Comparison of ENCODE assay signal across 24 cellular contexts in genomic region chr20:54113553-54113952, GRCh38. TPM values are rescaled to one million over a fixed set of nuclear protein-coding genes. Genes with fewer than 3 reads are reported as not detected.
"Had no signal": no experiment of that assay in that cellular context is flagged by ENCODE, and none has a peak within 500 bp of the region (broad histone marks: within the 10 kb centered on the region; RNA-seq: fewer than 3 reads in every experiment).

No MANE protein-coding gene starts in this region.

- H3K4me1 ChIP-seq: esophagus muscularis mucosa, left ventricle myocardium inferior, tibial artery had no signal

- H3K4me3 Mint-ChIP-seq: activated CD8-positive, alpha-beta T cell treated with anti-CD3 and anti-CD28 coated beads for 36 hours; activated T-cell treated with anti-CD3 and anti-CD28 coated beads, Interleukin-2, amount 50 U/mL, for 4 hours; central memory CD8-positive, alpha-beta T cell; endodermal cell; nephron progenitor cell; T-cell had no signal

- H3K9me3 ChIP-seq: esophagus muscularis mucosa, heart right ventricle, left ventricle myocardium inferior, suprapubic skin, tibial artery had no signal

- H3K4me1 Mint-ChIP-seq: central memory CD8-positive, alpha-beta T cell; T-cell had no signal

- H3K27me3 Mint-ChIP-seq: progenitor cell of endocrine pancreas had no signal

- H3K27ac Mint-ChIP-seq: activated CD8-positive, alpha-beta T cell treated with anti-CD3 and anti-CD28 coated beads for 36 hours; activated naive CD4-positive, alpha-beta T cell treated with anti-CD3 and anti-CD28 coated beads, Interleukin-2, amount 50 U/mL, for 72 hours; activated T-helper 2 cell treated with anti-CD3 and anti-CD28 coated beads, Interferon-gamma antibody, Interleukin-2, Interleukin-4, amounts not matched to agents 10 μg/mL and 5 μg/mL and 100 μg/mL, durations not matched to agents 14 hours and 24 hours and 36 hours; endodermal cell; nephron progenitor cell; progenitor cell of endocrine pancreas; T-cell had no signal

- H3K9me3 Mint-ChIP-seq: activated CD8-positive, alpha-beta T cell treated with anti-CD3 and anti-CD28 coated beads for 36 hours; activated naive CD4-positive, alpha-beta T cell treated with anti-CD3 and anti-CD28 coated beads, Interleukin-2, amount 50 U/mL, for 72 hours; activated T-cell treated with anti-CD3 and anti-CD28 coated beads, Interleukin-2, amount 50 U/mL, for 4 hours; central memory CD8-positive, alpha-beta T cell had no signal

- ATAC-seq: activated CD8-positive, alpha-beta T cell treated with anti-CD3 and anti-CD28 coated beads for 36 hours; activated naive CD4-positive, alpha-beta T cell treated with anti-CD3 and anti-CD28 coated beads, Interleukin-2, amount 50 U/mL, for 72 hours; activated T-cell treated with anti-CD3 and anti-CD28 coated beads, Interleukin-2, amount 50 U/mL, for 4 hours; foreskin keratinocyte; heart right ventricle; T-cell had no signal

- DNase-seq: activated CD4-positive, alpha-beta T cell treated with anti-CD3 and anti-CD28 coated beads, Interleukin-2, amount 50 U/mL, for 1 hour; activated CD4-positive, CD25-positive, alpha-beta regulatory T cell treated with anti-CD3 and anti-CD28 coated beads, Interleukin-2, amount 50 U/mL, for 72 hours; activated CD8-positive, alpha-beta T cell treated with anti-CD3 and anti-CD28 coated beads for 36 hours; activated T-cell treated with anti-CD3 and anti-CD28 coated beads, Interleukin-2, amount 50 U/mL, for 4 hours; endodermal cell; foreskin keratinocyte; heart right ventricle; left ventricle myocardium inferior; mesendoderm; nephron progenitor cell; ovary; retina; T-cell; tibial artery had no signal

- H3K36me3 ChIP-seq: esophagus muscularis mucosa, heart right ventricle, left ventricle myocardium inferior, ovary, suprapubic skin, tibial artery had no signal

- H3K27ac ChIP-seq: esophagus muscularis mucosa, foreskin keratinocyte, heart right ventricle, left ventricle myocardium inferior, ovary, suprapubic skin, tibial artery had no signal

- H3K4me3 ChIP-seq: esophagus muscularis mucosa, heart right ventricle, left ventricle myocardium inferior, lung, ovary, suprapubic skin, tibial artery had no signal

- H3K27me3 ChIP-seq: esophagus muscularis mucosa, foreskin keratinocyte, ovary, suprapubic skin, tibial artery had no signal

- H3K36me3 Mint-ChIP-seq: activated naive CD4-positive, alpha-beta T cell treated with anti-CD3 and anti-CD28 coated beads, Interleukin-2, amount 50 U/mL, for 72 hours; T-cell had no signal

RNA-seq across cellular contexts. Expression of gene BCAS1, which starts 43.2 kb away (rescaled TPM):
- total RNA-seq: activated naive CD4-positive, alpha-beta T cell treated with anti-CD3 and anti-CD28 coated beads, Interleukin-2, amount 50 U/mL, for 72 hours; activated T-helper 2 cell treated with anti-CD3 and anti-CD28 coated beads, Interferon-gamma antibody, Interleukin-2, Interleukin-4, amounts not matched to agents 10 μg/mL and 5 μg/mL and 100 μg/mL, durations not matched to agents 14 hours and 24 hours and 36 hours; bronchial epithelial cell; endodermal cell; foreskin keratinocyte; glomerular endothelial cell; heart right ventricle; left ventricle myocardium inferior; T-helper 2 cell treated with Interferon-gamma antibody and Interleukin-4, amounts not matched to agents 100 ng/mL and 5 ng/mL, for 36 hours had no signal
- polyA plus RNA-seq: foreskin keratinocyte had no signal
